In genomic region chr3:175149675-175150074, GRCh38 we compare ENCODE assay signal across 8 cellular contexts.
DNase-seq lines count a peak whose midpoint lies in the region; ATAC-seq and TF ChIP-seq lines count a peak whose summit lies in the region.

No MANE protein-coding gene starts in this region.

- H3K4me1 Mint-ChIP-seq in mesothelial cell of epicardium, result peaks cover 26% of the 10 kb centered on the region

- peak; percentile 58 for ATAC-seq in GM19025 (IDR thresholded peaks at IDR 0.05; ENCODE audit: low read depth, unreplicated experiment)
- peak; percentile 86 for ATAC-seq in HG03460 (IDR thresholded peaks at IDR 0.05; ENCODE audit: unreplicated experiment)
- ATAC-seq in left cardiac atrium, result no peak

- no peak for TF ChIP-seq CTCF in mesothelial cell of epicardium (IDR thresholded peaks at IDR 0.05; ENCODE audit: unreplicated experiment)

- H3K27ac Mint-ChIP-seq in mesothelial cell of epicardium, result no peak overlapping the region

- no peak overlapping the region for H3K4me3 Mint-ChIP-seq in mesothelial cell of epicardium

- intact Hi-C loops in left cardiac atrium (cut with DNase I), result no loop called here

- peaks cover 6% of the 10 kb centered on the region for H3K36me3 Mint-ChIP-seq in mesothelial cell of epicardium

- H3K9me3 Mint-ChIP-seq in mesothelial cell of epicardium, result peaks cover 13% of the 10 kb centered on the region

- H3K27me3 Mint-ChIP-seq in mesothelial cell of epicardium (ENCODE audit: low read depth), result no peaks in the 10 kb centered on the region

- DNase-seq in NCI-H69 (lab: John Stamatoyannopoulos, UW), result peak; percentile 100
- peak; percentile 26 to 49 for DNase-seq in mesothelial cell of epicardium (ENCODE audit: low spot score in 2 of 2, unreplicated experiment in 2 of 2)
- DNase-seq in left cardiac atrium, result no peak
- DNase-seq in MV-4-11 (lab: John Stamatoyannopoulos, UW), result no peak
- DNase-seq in activated CD4-positive, alpha-beta T cell treated with anti-CD3 and anti-CD28 coated beads for 1 hour, result no peak
- no peak for DNase-seq in anterior cingulate cortex (lab: John Stamatoyannopoulos, UW)

Comparison
In these comparisons a context has a peak if more than half of its experiments do, and no peak if none do; other contexts are left out.
1. ATAC-seq: peak in GM19025 (single experiment) and HG03460 (single experiment); none in left cardiac atrium (0 of 2).
2. DNase-seq: peak in NCI-H69 (single experiment) and mesothelial cell of epicardium (2 of 2); none in left cardiac atrium (single experiment), MV-4-11 (single experiment), activated CD4-positive, alpha-beta T cell treated with anti-CD3 and anti-CD28 coated beads for 1 hour (single experiment) and anterior cingulate cortex (0 of 58).